10 cellular contexts compared by ENCODE assay signal in genomic region chr5:141338538-141339306, GRCh38. TPM values are rescaled to one million over a fixed set of nuclear protein-coding genes. Genes with fewer than 3 reads are reported as not detected.
DNase-seq lines count a peak whose midpoint lies in the region; ATAC-seq and TF ChIP-seq lines count a peak whose summit lies in the region.
"Had no signal": no experiment of that assay in that cellular context is flagged by ENCODE, and none has a peak within 500 bp of the region (broad histone marks: within the 10 kb centered on the region; RNA-seq: fewer than 3 reads in every experiment).

Gene PCDHGA2 (plus strand): TSS chr5:141338760.

- no peak within 1 kb of the TSS for H3K27ac Mint-ChIP-seq in activated T-helper 2 cell treated with anti-CD3 and anti-CD28 coated beads, Interferon-gamma antibody, Interleukin-2, Interleukin-4, amounts not matched to agents 10 μg/mL and 5 μg/mL and 100 μg/mL, durations not matched to agents 14 hours and 24 hours and 36 hours

- ATAC-seq in GM21360 (IDR thresholded peaks at IDR 0.05; ENCODE audit: unreplicated experiment): peak; percentile 76
- ATAC-seq in GM19463 (IDR thresholded peaks at IDR 0.05; ENCODE audit: unreplicated experiment): no peak

- peaks cover 3% of the 10 kb centered on the region for H3K4me1 Mint-ChIP-seq in activated T-helper 2 cell treated with anti-CD3 and anti-CD28 coated beads, Interferon-gamma antibody, Interleukin-2, Interleukin-4, amounts not matched to agents 10 μg/mL and 5 μg/mL and 100 μg/mL, durations not matched to agents 14 hours and 24 hours and 36 hours (ENCODE audit: low read depth)

- H3K9me3 Mint-ChIP-seq in activated T-helper 2 cell treated with anti-CD3 and anti-CD28 coated beads, Interferon-gamma antibody, Interleukin-2, Interleukin-4, amounts not matched to agents 10 μg/mL and 5 μg/mL and 100 μg/mL, durations not matched to agents 14 hours and 24 hours and 36 hours: peaks cover 39% of the 10 kb centered on the region

- H3K27ac ChIP-seq in 22Rv1: no peak within 1 kb of the TSS

- intact Hi-C loops in activated T-helper 2 cell treated with anti-CD3 and anti-CD28 coated beads, Interferon-gamma antibody, Interleukin-2, Interleukin-4, amounts not matched to agents 10 μg/mL and 5 μg/mL and 100 μg/mL, durations not matched to agents 14 hours and 24 hours and 36 hours (cut with micrococcal nuclease): loop anchor here (5.0 kb wide), 1 partner anchor 84 kb away; the partner anchor contains the start of gene PCDHGA11

- peak; percentile 73 for TF ChIP-seq CTCF in 22Rv1 (IDR thresholded peaks at IDR 0.05)

- H3K4me3 Mint-ChIP-seq in activated T-helper 2 cell treated with anti-CD3 and anti-CD28 coated beads, Interferon-gamma antibody, Interleukin-2, Interleukin-4, amounts not matched to agents 10 μg/mL and 5 μg/mL and 100 μg/mL, durations not matched to agents 14 hours and 24 hours and 36 hours (ENCODE audit: low read depth): peak within 1 kb of the TSS; percentile 73

- peaks cover 34% of the 10 kb centered on the region for H3K27me3 Mint-ChIP-seq in activated T-helper 2 cell treated with anti-CD3 and anti-CD28 coated beads, Interferon-gamma antibody, Interleukin-2, Interleukin-4, amounts not matched to agents 10 μg/mL and 5 μg/mL and 100 μg/mL, durations not matched to agents 14 hours and 24 hours and 36 hours (ENCODE audit: low read depth)

- peak within 1 kb of the TSS; percentile 26; the same call in 1 of the 2 replicates for H3K4me3 ChIP-seq in iPS-18c (ENCODE audit: insufficient read depth, low read depth, low read length)

- H3K36me3 Mint-ChIP-seq in activated T-helper 2 cell treated with anti-CD3 and anti-CD28 coated beads, Interferon-gamma antibody, Interleukin-2, Interleukin-4, amounts not matched to agents 10 μg/mL and 5 μg/mL and 100 μg/mL, durations not matched to agents 14 hours and 24 hours and 36 hours (ENCODE audit: low read depth): no peaks in the 10 kb centered on the region

- no peak for DNase-seq in activated T-helper 2 cell treated with anti-CD3 and anti-CD28 coated beads, Interferon-gamma antibody, Interleukin-2, Interleukin-4, amounts not matched to agents 10 μg/mL and 5 μg/mL and 100 μg/mL, durations not matched to agents 14 hours and 24 hours and 36 hours (ENCODE audit: low spot score)
- DNase-seq in midbrain (lab: John Stamatoyannopoulos, UW) (no peak), GF-D8 (lab: John Stamatoyannopoulos, UW) (no peak), NCI-H774 (lab: John Stamatoyannopoulos, UW) (no peak)
- DNase-seq: hypothalamus; stimulated activated naive CD4-positive, alpha-beta T cell had no signal

- H3K9me3 ChIP-seq in iPS-18c (ENCODE audit: control insufficient read depth, insufficient read depth, low read length): peaks cover 2% of the 10 kb centered on the region

RNA-seq across cellular contexts. Expression of gene PCDHGA2, which starts in this region (rescaled TPM):
- 0.09 and 0.11 TPM in 2 replicates for total RNA-seq in activated T-helper 2 cell treated with anti-CD3 and anti-CD28 coated beads, Interferon-gamma antibody, Interleukin-2, Interleukin-4, amounts not matched to agents 10 μg/mL and 5 μg/mL and 100 μg/mL, durations not matched to agents 14 hours and 24 hours and 36 hours
